In the genomic region with DNA sequence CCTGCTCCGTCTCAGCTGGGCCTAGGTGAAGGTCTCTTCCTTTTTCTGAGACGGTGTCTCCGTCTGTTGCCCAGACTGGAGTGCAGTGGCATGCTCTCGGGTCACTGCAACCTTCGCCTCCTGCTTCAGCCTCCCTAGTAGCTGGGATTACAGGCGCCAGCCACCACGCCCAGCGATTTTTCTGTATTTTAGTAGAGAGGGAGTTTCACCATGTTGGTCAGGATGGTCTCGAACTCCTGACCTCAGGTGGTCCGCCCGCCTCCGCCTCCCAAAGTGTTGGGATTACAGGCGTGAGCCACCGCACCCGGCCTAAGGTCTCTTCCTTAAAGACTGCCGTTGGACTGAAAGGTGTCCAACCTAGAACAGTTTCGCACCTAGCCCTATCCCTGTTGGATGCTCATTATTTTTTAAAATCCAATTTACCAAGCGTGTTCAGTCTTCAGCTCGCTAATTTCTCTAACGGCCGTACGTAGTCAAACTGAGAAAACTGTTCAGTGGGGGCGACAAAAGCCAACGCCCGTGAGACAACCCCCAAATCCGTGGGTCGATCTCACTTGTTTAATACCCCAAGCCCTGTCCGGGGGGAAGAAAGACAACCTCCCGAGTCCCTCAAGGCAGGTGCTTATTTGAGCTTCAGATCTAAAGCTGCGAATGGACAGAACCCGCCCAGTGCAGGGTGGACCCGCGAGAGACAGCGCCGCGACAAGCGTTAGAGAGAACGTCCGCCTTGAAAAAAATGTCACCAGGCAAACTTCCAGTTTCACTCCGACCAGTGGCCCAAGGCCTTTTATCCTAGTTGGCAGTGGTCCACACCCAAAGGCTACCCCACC, we compare ENCODE assay signal across 1 cellular context.
TF ChIP-seq lines count a peak whose summit lies in the region.

No MANE protein-coding gene starts in this region.

TF ChIP-seq in H1, 55 proteins besides CTCF, POLR2A, EP300 and RAD21:
- TF ChIP-seq NRF1 (IDR thresholded peaks at IDR 0.05; ENCODE audit: low read depth, low read length) (no peak), PHF8 (conservative IDR thresholded peaks at IDR 0.05; ENCODE audit: low read depth, low read length) (0 out of 2 replicates have a peak, but pooled peaks have one; percentile 20)
